Comparison of ENCODE assay signal across 18 cellular contexts in genomic region chr11:12727556-12728070, GRCh38.
DNase-seq lines count a peak whose midpoint lies in the region; ATAC-seq lines count a peak whose summit lies in the region.
"Had no signal": no experiment of that assay in that cellular context is flagged by ENCODE, and none has a peak within 500 bp of the region (broad histone marks: within the 10 kb centered on the region; RNA-seq: fewer than 3 reads in every experiment).

No MANE protein-coding gene starts in this region.

- H3K4me3 ChIP-seq in rectal smooth muscle tissue (ENCODE audit: low read length) = no peak overlapping the region
- H3K4me3 ChIP-seq: gastroesophageal sphincter, tibial nerve had no signal

- H3K4me1 ChIP-seq in rectal smooth muscle tissue (ENCODE audit: control insufficient read depth, insufficient read depth, low read length) = peaks cover 44% of the 10 kb centered on the region

- no peaks in the 10 kb centered on the region for H3K36me3 ChIP-seq in rectal smooth muscle tissue (ENCODE audit: control insufficient read depth, insufficient read depth, low read length)
- H3K36me3 ChIP-seq: gastroesophageal sphincter, tibial nerve had no signal

- no peak for ATAC-seq in HG03039 (IDR thresholded peaks at IDR 0.05; ENCODE audit: unreplicated experiment)
- ATAC-seq: activated T-cell treated with anti-CD3 and anti-CD28 coated beads, Interleukin-2, amount 50 U/mL, for 72 hours; gastroesophageal sphincter had no signal

- DNase-seq in GM03348 (ENCODE audit: low spot score) (peak; percentile 46), amniotic epithelial cell (ENCODE audit: low read depth) (peak; percentile 89), iris pigment epithelial cell (ENCODE audit: low read depth) (peak; percentile 79), iPS-NIHi7 (ENCODE audit: extremely low spot score) (no peak), NCI-H526 treated with DMSO at 0.1 percent for 48 hours (lab: John Stamatoyannopoulos, UW) (no peak), DMS153 (lab: John Stamatoyannopoulos, UW) (no peak)
- DNase-seq: activated CD4-positive, alpha-beta T cell treated with anti-CD3 and anti-CD28 coated beads for 48 hours; activated T-cell treated with anti-CD3 and anti-CD28 coated beads, Interleukin-2, amount 50 U/mL, for 72 hours; amygdala; CD4-positive, CD25-positive, alpha-beta regulatory T cell; effector CD4-positive, alpha-beta T cell; NCI-H187; stimulated activated CD4-positive, alpha-beta T cell treated with anti-CD3 and anti-CD28 coated beads, Interleukin-2, amount 100 ng/mL, for 24 hours; stimulated activated CD8-positive, alpha-beta memory T cell treated with anti-CD3 and anti-CD28 coated beads, Interleukin-4, amount 100 ng/mL, for 48 hours had no signal

- no peak overlapping the region for H3K9ac ChIP-seq in rectal smooth muscle tissue (ENCODE audit: low read length)

- H3K27me3 ChIP-seq in rectal smooth muscle tissue (ENCODE audit: control insufficient read depth, insufficient read depth, low read length) = no peaks in the 10 kb centered on the region
- H3K27me3 ChIP-seq: gastroesophageal sphincter, tibial nerve had no signal

- peak overlapping the region; percentile 73 for H3K27ac ChIP-seq in rectal smooth muscle tissue (ENCODE audit: low read depth, low read length)
- H3K27ac ChIP-seq: gastroesophageal sphincter had no signal

Comparison
In these comparisons a context has a peak if more than half of its experiments do, and no peak if none do; other contexts are left out.
1. DNase-seq: peak in GM03348 (single experiment), amniotic epithelial cell (single experiment) and iris pigment epithelial cell (single experiment); none in iPS-NIHi7 (single experiment), NCI-H526 treated with DMSO at 0.1 percent for 48 hours (single experiment) and DMS153 (single experiment).